ENCODE assay signal across 8 cellular contexts in genomic region chr4:99945718-99946345, GRCh38.
A peak's percentile ranks its signal among the peaks of the same experiment; 100 is the strongest.
DNase-seq lines count a peak whose midpoint lies in the region; ATAC-seq lines count a peak whose summit lies in the region.

No MANE protein-coding gene starts in this region.

- H3K4me3 Mint-ChIP-seq in activated T-cell treated with anti-CD3 and anti-CD28 coated beads, Interleukin-2, amount 50 U/mL, for 24 hours: peak overlapping the region; percentile 97

- peaks cover 43% of the 10 kb centered on the region for H3K36me3 Mint-ChIP-seq in activated T-cell treated with anti-CD3 and anti-CD28 coated beads, Interleukin-2, amount 50 U/mL, for 24 hours (ENCODE audit: low read depth)

- H3K27me3 ChIP-seq in layer of hippocampus (ENCODE audit: control insufficient read depth, insufficient read depth, low read length) (no peaks in the 10 kb centered on the region), stomach smooth muscle (ENCODE audit: control insufficient read depth in 1 of 2, insufficient read depth in 2 of 2, low read length in 2 of 2) (no peaks in the 10 kb centered on the region)

- no peaks in the 10 kb centered on the region for H3K9me3 Mint-ChIP-seq in activated T-cell treated with anti-CD3 and anti-CD28 coated beads, Interleukin-2, amount 50 U/mL, for 24 hours

- peak; percentile 0 for ATAC-seq in HG02623 (IDR thresholded peaks at IDR 0.05; ENCODE audit: unreplicated experiment)

- no peaks in the 10 kb centered on the region for H3K27me3 Mint-ChIP-seq in activated T-cell treated with anti-CD3 and anti-CD28 coated beads, Interleukin-2, amount 50 U/mL, for 24 hours

- peaks cover 56% of the 10 kb centered on the region for H3K4me1 Mint-ChIP-seq in activated T-cell treated with anti-CD3 and anti-CD28 coated beads, Interleukin-2, amount 50 U/mL, for 24 hours (ENCODE audit: low read depth)

- H3K27ac ChIP-seq in caudate nucleus (ENCODE audit: low read depth, low read length) (peak overlapping the region; percentile 88), layer of hippocampus (ENCODE audit: low read depth, low read length) (peak overlapping the region; percentile 85), stomach smooth muscle (ENCODE audit: low read length) (peak overlapping the region; percentile 90)

- H3K36me3 ChIP-seq in stomach smooth muscle (ENCODE audit: control insufficient read depth in 2 of 2, insufficient read depth in 2 of 2, low read length in 2 of 2): no peaks in the 10 kb centered on the region

- no peak for DNase-seq in activated T-cell treated with anti-CD3 and anti-CD28 coated beads, Interleukin-2, amount 50 U/mL, for 24 hours
- DNase-seq in activated T-cell treated with anti-CD3 and anti-CD28 coated beads, Interleukin-2, amount 50 U/mL, for 1 hour: no peak
- DNase-seq in NCI-H69 (lab: John Stamatoyannopoulos, UW) (peak; percentile 54), caudate nucleus (lab: John Stamatoyannopoulos, UW) (peak in 25 of 61 donors; percentile 2 to 74 (median 45)), NCI-H2196 treated with DMSO at 0.1 percent for 48 hours (lab: John Stamatoyannopoulos, UW; ENCODE audit: unreplicated experiment) (no peak)

- peak overlapping the region; percentile 71 to 86 for H3K4me3 ChIP-seq in stomach smooth muscle (ENCODE audit: low read length in 2 of 2)

- no peaks in the 10 kb centered on the region for H3K9me3 ChIP-seq in stomach smooth muscle (ENCODE audit: control insufficient read depth in 2 of 2, low read length in 2 of 2)

- H3K27ac Mint-ChIP-seq in activated T-cell treated with anti-CD3 and anti-CD28 coated beads, Interleukin-2, amount 50 U/mL, for 24 hours: peak overlapping the region; percentile 96

- peak overlapping the region; percentile 82 to 88 for H3K9ac ChIP-seq in stomach smooth muscle (ENCODE audit: low read length in 2 of 2)

- H3K4me1 ChIP-seq in stomach smooth muscle (ENCODE audit: control insufficient read depth, insufficient read depth, low read length): peaks cover 20% of the 10 kb centered on the region
